In the genomic region with DNA sequence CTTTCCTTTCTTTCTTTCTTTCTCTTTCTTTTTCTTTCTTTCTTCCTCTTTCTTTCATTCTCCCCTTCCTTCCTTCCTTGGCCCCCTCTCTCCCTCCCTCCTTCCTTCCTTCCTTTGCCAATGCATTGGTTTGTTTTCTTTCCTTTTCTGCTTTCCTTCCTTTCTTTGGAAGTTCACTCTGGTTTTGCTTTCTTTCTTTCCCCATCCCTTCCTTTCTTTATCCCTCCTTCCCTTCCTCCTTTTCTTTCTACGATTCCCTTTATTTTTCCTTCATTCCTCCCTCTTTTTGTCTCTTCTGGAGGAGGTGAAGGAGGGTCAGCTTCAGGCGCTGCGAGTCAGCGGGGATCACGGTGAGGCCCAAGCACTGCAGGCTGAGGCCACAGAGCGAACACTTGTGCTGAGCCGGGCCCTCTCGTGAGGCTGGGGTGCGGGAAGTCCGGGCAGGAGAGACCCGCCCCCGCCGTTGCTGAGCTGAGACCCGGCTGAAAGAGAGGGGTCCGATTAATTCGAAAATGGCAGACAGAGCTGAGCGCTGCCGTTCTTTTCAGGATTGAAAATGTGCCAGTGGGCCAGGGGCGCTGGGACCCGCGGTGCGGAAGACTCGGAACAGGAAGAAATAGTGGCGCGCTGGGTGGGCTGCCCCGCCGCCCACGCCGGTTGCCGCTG, we compare ENCODE assay signal across 8 cellular contexts. TPM values are rescaled to one million over a fixed set of nuclear protein-coding genes. Genes with fewer than 3 reads are reported as not detected.
A peak's percentile ranks its signal among the peaks of the same experiment; 100 is the strongest.
DNase-seq lines count a peak whose midpoint lies in the region; ATAC-seq and TF ChIP-seq lines count a peak whose summit lies in the region.

No MANE protein-coding gene starts in this region.

- no peak for TF ChIP-seq POLR2A in gastrocnemius medialis (IDR thresholded peaks at IDR 0.05)

- POLR2A ChIA-PET in Panc1 (lab: Charles Lee) = no interaction called here

- ATAC-seq in Panc1 (no peak), gastrocnemius medialis (no peak), HG03280 (IDR thresholded peaks at IDR 0.05; ENCODE audit: unreplicated experiment) (no peak)

- peaks cover 100% of the 10 kb centered on the region for H3K27me3 ChIP-seq in H7 (ENCODE audit: control insufficient read depth, insufficient read depth, low read length)
- H3K27me3 ChIP-seq in Panc1 (ENCODE audit: control insufficient read depth, insufficient read depth, low read length) = no peaks in the 10 kb centered on the region
- H3K27me3 ChIP-seq in gastrocnemius medialis = peaks cover 33 to 97% (median 96%) of the 10 kb centered on the region in 3 donors

- TSS peak; percentile 47 for BruUV-seq in Panc1 (replicated peaks; lab: Mats Ljungman, UMichigan)

- in situ Hi-C loops in Panc1 (cut with HindIII; ENCODE audit: low pct_unique_long_range_greater_than_20kb, low sequenced_read_pairs) (no loop called here), gastrocnemius medialis (cut with MboI; ENCODE audit: low sequenced_read_pairs in 4 of 4) (no loop called here)

- H3K4me1 ChIP-seq in Panc1 (ENCODE audit: control insufficient read depth, insufficient read depth, low read length) = peaks cover 12% of the 10 kb centered on the region
- H3K4me1 ChIP-seq in gastrocnemius medialis = peaks cover 23 to 29% of the 10 kb centered on the region in 2 donors

- intact Hi-C loops in Panc1 (cut with micrococcal nuclease; ENCODE audit: unreplicated experiment) = no loop called here
- intact Hi-C loops in gastrocnemius medialis (cut with DNase I; ENCODE audit: low total_unique reads) = no loop called here

- H3K9me3 ChIP-seq in Panc1 (ENCODE audit: control insufficient read depth, insufficient read depth, low read depth, low read length) = no peaks in the 10 kb centered on the region
- no peaks in the 10 kb centered on the region for H3K9me3 ChIP-seq in gastrocnemius medialis

- CTCF ChIA-PET in Panc1 (lab: Charles Lee) = no interaction called here

- DNase-seq in H7 (peak; percentile 70), Panc1 (ENCODE audit: low read depth, low spot score) (no peak), epithelial cell of esophagus (ENCODE audit: low read depth) (no peak), gastrocnemius medialis (no peak), AML-193 (lab: John Stamatoyannopoulos, UW) (no peak), ecto neural progenitor cell (ENCODE audit: low spot score) (no peak), DMS53 (lab: John Stamatoyannopoulos, UW) (no peak)

- H3K36me3 ChIP-seq in H7 (replicated peaks; ENCODE audit: control insufficient read depth, insufficient read depth, low read length) = no peaks in the 10 kb centered on the region
- H3K36me3 ChIP-seq in Panc1 (ENCODE audit: control insufficient read depth, insufficient read depth, low read length) = no peaks in the 10 kb centered on the region; the same call in 1 of the 2 replicates
- no peaks in the 10 kb centered on the region for H3K36me3 ChIP-seq in gastrocnemius medialis

- peak overlapping the region; percentile 91 for H3K27ac ChIP-seq in Panc1 (ENCODE audit: low read length)
- H3K27ac ChIP-seq in gastrocnemius medialis = peak overlapping the region in 3 of 4 donors; percentile 27 to 82 (median 63)

- TF ChIP-seq CTCF in Panc1 (IDR thresholded peaks at IDR 0.05) (no peak), epithelial cell of esophagus (IDR thresholded peaks at IDR 0.05; ENCODE audit: insufficient read depth, low read depth, low read length, missing control alignments) (no peak), gastrocnemius medialis (IDR thresholded peaks at IDR 0.05 in 4 of 5, conservative IDR thresholded peaks at IDR 0.05 in 1 of 5) (no peak)

- H3K4me3 ChIP-seq in H7 (ENCODE audit: insufficient read depth, low read depth, low read length) (no peak overlapping the region; the same call in 1 of the 2 replicates), Panc1 (ENCODE audit: low read depth in 2 of 2, low read length in 2 of 2) (peak overlapping the region; percentile 47 to 57), epithelial cell of esophagus (ENCODE audit: low read length) (peak overlapping the region; percentile 11), gastrocnemius medialis (peak overlapping the region; percentile 57 to 65 (median 60))

RNA-seq across cellular contexts. Expression of gene SIM2, which starts 1.5 kb away (rescaled TPM):
- total RNA-seq in H7 (2014; rRNA removed; shearing (Covaris generic)) = 0.07 and 0.11 TPM in 2 replicates
- total RNA-seq in Panc1 (2021; ENCODE audit: unreplicated experiment) (11.5 TPM), gastrocnemius medialis (1 to 10 TPM in 3 of 4 donors, under 1 TPM in 1; 1.00 to 9.3 (median 4.1) TPM)
- polyA plus RNA-seq in Panc1 (2012; ENCODE audit: insufficient read length) = 9.4 TPM
